ENCODE assay signal across 11 cellular contexts in genomic region chr15:85795669-85796305, GRCh38. TPM values are rescaled to one million over a fixed set of nuclear protein-coding genes. Genes with fewer than 3 reads are reported as not detected.
DNase-seq lines count a peak whose midpoint lies in the region; ATAC-seq and TF ChIP-seq lines count a peak whose summit lies in the region.
"Had no signal": no experiment of that assay in that cellular context is flagged by ENCODE, and none has a peak within 500 bp of the region (broad histone marks: within the 10 kb centered on the region; RNA-seq: fewer than 3 reads in every experiment).

No MANE protein-coding gene starts in this region.

- no peak overlapping the region for H3K27ac Mint-ChIP-seq in activated T-helper 2 cell treated with anti-CD3 and anti-CD28 coated beads, Interferon-gamma antibody, Interleukin-2, Interleukin-4, amounts not matched to agents 10 μg/mL and 5 μg/mL and 100 μg/mL, durations not matched to agents 14 hours and 24 hours and 36 hours

- no peak for TF ChIP-seq EP300 in ovary (IDR thresholded peaks at IDR 0.05)

- peak overlapping the region; percentile 53 for H3K4me3 Mint-ChIP-seq in activated T-helper 2 cell treated with anti-CD3 and anti-CD28 coated beads, Interferon-gamma antibody, Interleukin-2, Interleukin-4, amounts not matched to agents 10 μg/mL and 5 μg/mL and 100 μg/mL, durations not matched to agents 14 hours and 24 hours and 36 hours (ENCODE audit: low read depth)

- H3K4me1 Mint-ChIP-seq in activated T-helper 2 cell treated with anti-CD3 and anti-CD28 coated beads, Interferon-gamma antibody, Interleukin-2, Interleukin-4, amounts not matched to agents 10 μg/mL and 5 μg/mL and 100 μg/mL, durations not matched to agents 14 hours and 24 hours and 36 hours (ENCODE audit: low read depth) = peaks cover 23% of the 10 kb centered on the region

- H3K9me3 ChIP-seq in BE2C = no peaks in the 10 kb centered on the region
- no peaks in the 10 kb centered on the region for H3K9me3 ChIP-seq in HEK293 (ENCODE audit: control insufficient read depth, insufficient read depth, low read depth, low read length)
- H3K9me3 ChIP-seq in mucosa of rectum (ENCODE audit: control insufficient read depth in 2 of 2, low read length in 2 of 2) = no peaks in the 10 kb centered on the region
- no peaks in the 10 kb centered on the region for H3K9me3 ChIP-seq in ovary

- H3K27ac ChIP-seq in HEK293 (ENCODE audit: extremely low read depth, low read depth, low read length) = no peak overlapping the region
- peak overlapping the region in 1 of 2 donors; percentile 52 for H3K27ac ChIP-seq in mucosa of rectum (ENCODE audit: low read depth in 2 of 2, low read length in 2 of 2)
- H3K27ac ChIP-seq in foreskin keratinocyte = no peak overlapping the region
- H3K27ac ChIP-seq in ovary = no peak overlapping the region

- peaks cover 3% of the 10 kb centered on the region for H3K36me3 Mint-ChIP-seq in activated T-helper 2 cell treated with anti-CD3 and anti-CD28 coated beads, Interferon-gamma antibody, Interleukin-2, Interleukin-4, amounts not matched to agents 10 μg/mL and 5 μg/mL and 100 μg/mL, durations not matched to agents 14 hours and 24 hours and 36 hours (ENCODE audit: low read depth)

- 49 to 61% (median 57%) methylated on average over 7 of the region's 7 CpGs for WGBS in ovary, 3 donors

- peaks cover 4% of the 10 kb centered on the region; the same call in 1 of the 2 replicates for H3K36me3 ChIP-seq in BE2C
- H3K36me3 ChIP-seq in HEK293 (ENCODE audit: control insufficient read depth in 2 of 2, insufficient read depth in 1 of 2, low read length in 2 of 2) = no peaks in the 10 kb centered on the region
- no peaks in the 10 kb centered on the region for H3K36me3 ChIP-seq in mucosa of rectum (ENCODE audit: control insufficient read depth in 2 of 2, insufficient read depth in 2 of 2, low read length in 2 of 2)
- no peaks in the 10 kb centered on the region for H3K36me3 ChIP-seq in ovary

- H3K4me1 ChIP-seq in BE2C (no peaks in the 10 kb centered on the region; the same call in 1 of the 2 replicates), HEK293 (ENCODE audit: control insufficient read depth, insufficient read depth, low read length) (peaks cover 12% of the 10 kb centered on the region), mucosa of rectum (ENCODE audit: control insufficient read depth in 2 of 2, insufficient read depth in 2 of 2, low read length in 2 of 2) (peaks cover 13 to 32% of the 10 kb centered on the region in 2 donors), foreskin keratinocyte (peaks cover 17% of the 10 kb centered on the region), ovary (ENCODE audit: insufficient read depth) (peaks cover 5% of the 10 kb centered on the region)

- POLR2A ChIA-PET in HEK293 (lab: Yijun Ruan, JAX) = interaction anchor here (1.4 kb wide), 1 partner anchor 30 kb away, joined by 3 read pairs; no protein-coding TSS in a partner anchor

- H3K4me3 ChIP-seq in BE2C (ENCODE audit: low read depth, low read length) = peak overlapping the region; percentile 79
- peak overlapping the region; percentile 23 for H3K4me3 ChIP-seq in HEK293 (ENCODE audit: low read depth, low read length)
- H3K4me3 ChIP-seq in mucosa of rectum (ENCODE audit: low read length in 2 of 2) = peak overlapping the region; percentile 70 to 76
- H3K4me3 ChIP-seq in ovary = no peak overlapping the region

- CTCF ChIA-PET in HEK293 (lab: Yijun Ruan, JAX) = interaction anchor here (1.0 to 1.3 kb wide), 2 partner anchors 37 to 66 kb away, joined by 3 read pairs; no protein-coding TSS in a partner anchor

- TF ChIP-seq CTCF in BE2C (IDR thresholded peaks at IDR 0.05; ENCODE audit: low read depth, low read length) (no peak), HEK293 (tag by site-specific recombination; IDR thresholded peaks at IDR 0.05) (no peak), foreskin keratinocyte (conservative IDR thresholded peaks at IDR 0.05) (no peak), ovary (IDR thresholded peaks at IDR 0.05) (no peak)

- H3K9me3 Mint-ChIP-seq in activated T-helper 2 cell treated with anti-CD3 and anti-CD28 coated beads, Interferon-gamma antibody, Interleukin-2, Interleukin-4, amounts not matched to agents 10 μg/mL and 5 μg/mL and 100 μg/mL, durations not matched to agents 14 hours and 24 hours and 36 hours = no peaks in the 10 kb centered on the region

- intact Hi-C loops in activated T-helper 2 cell treated with anti-CD3 and anti-CD28 coated beads, Interferon-gamma antibody, Interleukin-2, Interleukin-4, amounts not matched to agents 10 μg/mL and 5 μg/mL and 100 μg/mL, durations not matched to agents 14 hours and 24 hours and 36 hours (cut with micrococcal nuclease) = loop anchor here (2.0 kb wide), 1 partner anchor 45 kb away; no protein-coding TSS in a partner anchor
- intact Hi-C loops in ovary (cut with DNase I) = loop anchor here in 1 of 4 donors (10.0 kb wide), 1 partner anchor 181 kb away; no protein-coding TSS in a partner anchor

- DNase-seq in BE2C (no peak), foreskin keratinocyte (no peak), ovary (no peak)
- DNase-seq in activated T-helper 2 cell treated with anti-CD3 and anti-CD28 coated beads, Interferon-gamma antibody, Interleukin-2, Interleukin-4, amounts not matched to agents 10 μg/mL and 5 μg/mL and 100 μg/mL, durations not matched to agents 14 hours and 24 hours and 36 hours (ENCODE audit: low spot score) = no peak
- no peak for DNase-seq in stimulated activated CD4-positive, alpha-beta T cell treated with anti-CD3 and anti-CD28 coated beads, Interleukin-4, amount 100 ng/mL, for 1 hour
- DNase-seq: activated CD4-positive, alpha-beta T cell treated with anti-CD3 and anti-CD28 coated beads for 1 hour; kidney glomerular epithelial cell; NCI-H2029 had no signal

- H3K27me3 ChIP-seq in BE2C = no peaks in the 10 kb centered on the region
- H3K27me3 ChIP-seq in mucosa of rectum (ENCODE audit: control insufficient read depth in 2 of 2, insufficient read depth in 2 of 2, low read length in 2 of 2) = no peaks in the 10 kb centered on the region
- no peaks in the 10 kb centered on the region for H3K27me3 ChIP-seq in foreskin keratinocyte
- no peaks in the 10 kb centered on the region for H3K27me3 ChIP-seq in ovary

- no peak for TF ChIP-seq POLR2A in ovary (IDR thresholded peaks at IDR 0.05)

- H3K9ac ChIP-seq in mucosa of rectum (ENCODE audit: low read depth in 1 of 2, low read length in 2 of 2) = peak overlapping the region in 1 of 2 donors; percentile 59

- no peaks in the 10 kb centered on the region for H3K27me3 Mint-ChIP-seq in activated T-helper 2 cell treated with anti-CD3 and anti-CD28 coated beads, Interferon-gamma antibody, Interleukin-2, Interleukin-4, amounts not matched to agents 10 μg/mL and 5 μg/mL and 100 μg/mL, durations not matched to agents 14 hours and 24 hours and 36 hours (ENCODE audit: low read depth)

- no peak for ATAC-seq in foreskin keratinocyte
- ATAC-seq in GM18511 (IDR thresholded peaks at IDR 0.05; ENCODE audit: unreplicated experiment) = no peak

TF ChIP-seq in HEK293, 187 proteins besides CTCF, POLR2A, EP300 and RAD21 (continues in another document):
- TF ChIP-seq ZNF398 (tag by site-specific recombination; IDR thresholded peaks at IDR 0.05) (0 out of 2 replicates have a peak, but pooled peaks have one; percentile 5), SP2 (tag by site-specific recombination; IDR thresholded peaks at IDR 0.05) (peak; percentile 37), PRDM10 (tag by site-specific recombination; IDR thresholded peaks at IDR 0.05) (peak; percentile 82)

RNA-seq across cellular contexts. Expression of gene KLHL25, which starts 1.1 kb away (rescaled TPM):
- polyA plus RNA-seq in BE2C (2012; ENCODE audit: insufficient read depth, insufficient read length, low read depth) = 9.0 TPM
- 8.5 and 9.0 TPM in 2 replicates for total RNA-seq in activated T-helper 2 cell treated with anti-CD3 and anti-CD28 coated beads, Interferon-gamma antibody, Interleukin-2, Interleukin-4, amounts not matched to agents 10 μg/mL and 5 μg/mL and 100 μg/mL, durations not matched to agents 14 hours and 24 hours and 36 hours
- total RNA-seq in foreskin keratinocyte (4.9 and 6.2 TPM in 2 replicates), ovary (1 to 10 TPM; 5.3 to 9.6 (median 7.1) TPM)
- polyA plus RNA-seq in foreskin keratinocyte (4.0 and 4.1 TPM in 2 replicates), ovary (1 to 10 TPM in 1 of 2 donors, under 1 TPM in 1; 0.58 to 3.2 TPM)
